Comparison of ENCODE assay signal across 3 cellular contexts in the genomic region with DNA sequence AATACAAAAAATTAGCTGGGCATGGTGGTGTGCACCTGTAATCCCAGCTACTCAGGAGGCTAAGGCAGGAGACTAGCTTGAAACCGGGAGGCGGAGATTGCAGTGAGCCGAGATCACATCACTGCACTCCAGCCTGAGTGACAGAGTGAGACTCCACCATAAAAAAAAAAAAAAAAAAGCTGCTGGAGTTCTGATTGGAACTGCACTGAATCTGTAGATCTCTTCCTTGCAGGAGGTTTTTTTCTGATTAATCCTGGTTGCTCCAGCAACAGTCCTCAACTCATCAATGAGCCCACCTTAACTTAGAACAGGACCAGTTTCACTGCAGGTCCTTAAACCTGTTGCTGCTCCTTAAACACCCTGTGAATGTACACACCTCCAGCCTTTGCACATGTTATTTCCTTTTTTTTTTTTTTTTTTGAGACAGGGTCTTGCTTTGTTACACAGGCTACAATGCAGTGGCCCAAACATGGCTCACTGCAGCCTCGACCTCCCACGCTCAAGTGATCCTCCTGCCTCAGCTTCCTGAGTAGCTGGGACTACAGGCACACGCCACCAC.
A peak's percentile ranks its signal among the peaks of the same experiment; 100 is the strongest.
TF ChIP-seq lines count a peak whose summit lies in the region.

No MANE protein-coding gene starts in this region.

TF ChIP-seq in SK-N-SH, 30 proteins besides CTCF, POLR2A, EP300 and RAD21 (continued from another document):
- TF ChIP-seq, protein P1, sequence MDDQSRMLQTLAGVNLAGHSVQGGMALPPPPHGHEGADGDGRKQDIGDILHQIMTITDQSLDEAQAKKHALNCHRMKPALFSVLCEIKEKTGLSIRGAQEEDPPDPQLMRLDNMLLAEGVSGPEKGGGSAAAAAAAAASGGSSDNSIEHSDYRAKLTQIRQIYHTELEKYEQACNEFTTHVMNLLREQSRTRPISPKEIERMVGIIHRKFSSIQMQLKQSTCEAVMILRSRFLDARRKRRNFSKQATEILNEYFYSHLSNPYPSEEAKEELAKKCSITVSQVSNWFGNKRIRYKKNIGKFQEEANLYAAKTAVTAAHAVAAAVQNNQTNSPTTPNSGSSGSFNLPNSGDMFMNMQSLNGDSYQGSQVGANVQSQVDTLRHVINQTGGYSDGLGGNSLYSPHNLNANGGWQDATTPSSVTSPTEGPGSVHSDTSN (IDR thresholded peaks at IDR 0.05): no peak
- TF ChIP-seq, protein P2, sequence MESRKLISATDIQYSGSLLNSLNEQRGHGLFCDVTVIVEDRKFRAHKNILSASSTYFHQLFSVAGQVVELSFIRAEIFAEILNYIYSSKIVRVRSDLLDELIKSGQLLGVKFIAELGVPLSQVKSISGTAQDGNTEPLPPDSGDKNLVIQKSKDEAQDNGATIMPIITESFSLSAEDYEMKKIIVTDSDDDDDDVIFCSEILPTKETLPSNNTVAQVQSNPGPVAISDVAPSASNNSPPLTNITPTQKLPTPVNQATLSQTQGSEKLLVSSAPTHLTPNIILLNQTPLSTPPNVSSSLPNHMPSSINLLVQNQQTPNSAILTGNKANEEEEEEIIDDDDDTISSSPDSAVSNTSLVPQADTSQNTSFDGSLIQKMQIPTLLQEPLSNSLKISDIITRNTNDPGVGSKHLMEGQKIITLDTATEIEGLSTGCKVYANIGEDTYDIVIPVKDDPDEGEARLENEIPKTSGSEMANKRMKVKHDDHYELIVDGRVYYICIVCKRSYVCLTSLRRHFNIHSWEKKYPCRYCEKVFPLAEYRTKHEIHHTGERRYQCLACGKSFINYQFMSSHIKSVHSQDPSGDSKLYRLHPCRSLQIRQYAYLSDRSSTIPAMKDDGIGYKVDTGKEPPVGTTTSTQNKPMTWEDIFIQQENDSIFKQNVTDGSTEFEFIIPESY (IDR thresholded peaks at IDR 0.05; ENCODE audit: borderline replicate concordance, low read depth): no peak
- TF ChIP-seq TEAD4 (IDR thresholded peaks at IDR 0.05; ENCODE audit: borderline replicate concordance, insufficient read depth): no peak
- no peak for TF ChIP-seq TCF12 (IDR thresholded peaks at IDR 0.05)
- no peak for TF ChIP-seq YY1 (IDR thresholded peaks at IDR 0.05; ENCODE audit: low read depth)
- no peak for TF ChIP-seq MEF2A (IDR thresholded peaks at IDR 0.05; ENCODE audit: borderline replicate concordance, low read depth)
- TF ChIP-seq TAF1 (IDR thresholded peaks at IDR 0.05; ENCODE audit: borderline replicate concordance, low read depth, low read length): no peak

TF ChIP-seq in SK-N-SH treated with all-trans-retinoic acid at 6 μM for 48 hours, 23 proteins besides CTCF, POLR2A, EP300 and RAD21 (continued from another document and continues in another):
- TF ChIP-seq BACH2 (CRISPR knock-in tag; IDR thresholded peaks at IDR 0.05; ENCODE audit: borderline replicate concordance) (no peak), ZFP30 (CRISPR knock-in tag; IDR thresholded peaks at IDR 0.05) (no peak), PPARA (CRISPR knock-in tag; IDR thresholded peaks at IDR 0.05; ENCODE audit: borderline replicate concordance) (no peak), ISL1 (CRISPR knock-in tag; IDR thresholded peaks at IDR 0.05) (no peak), TCF4 (CRISPR knock-in tag; IDR thresholded peaks at IDR 0.05; ENCODE audit: borderline replicate concordance) (no peak), RARB (CRISPR knock-in tag; IDR thresholded peaks at IDR 0.05) (no peak), ARNTL (CRISPR knock-in tag; IDR thresholded peaks at IDR 0.05; ENCODE audit: borderline replicate concordance, low read depth) (no peak), ZNF8 (CRISPR knock-in tag; IDR thresholded peaks at IDR 0.05) (no peak), TOX (CRISPR knock-in tag; IDR thresholded peaks at IDR 0.05; ENCODE audit: borderline replicate concordance) (no peak)
- TF ChIP-seq, protein P3, sequence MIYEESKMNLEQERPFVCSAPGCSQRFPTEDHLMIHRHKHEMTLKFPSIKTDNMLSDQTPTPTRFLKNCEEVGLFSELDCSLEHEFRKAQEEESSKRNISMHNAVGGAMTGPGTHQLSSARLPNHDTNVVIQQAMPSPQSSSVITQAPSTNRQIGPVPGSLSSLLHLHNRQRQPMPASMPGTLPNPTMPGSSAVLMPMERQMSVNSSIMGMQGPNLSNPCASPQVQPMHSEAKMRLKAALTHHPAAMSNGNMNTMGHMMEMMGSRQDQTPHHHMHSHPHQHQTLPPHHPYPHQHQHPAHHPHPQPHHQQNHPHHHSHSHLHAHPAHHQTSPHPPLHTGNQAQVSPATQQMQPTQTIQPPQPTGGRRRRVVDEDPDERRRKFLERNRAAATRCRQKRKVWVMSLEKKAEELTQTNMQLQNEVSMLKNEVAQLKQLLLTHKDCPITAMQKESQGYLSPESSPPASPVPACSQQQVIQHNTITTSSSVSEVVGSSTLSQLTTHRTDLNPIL (CRISPR knock-in tag; IDR thresholded peaks at IDR 0.05; ENCODE audit: low read depth): no peak
- TF ChIP-seq, protein P4, sequence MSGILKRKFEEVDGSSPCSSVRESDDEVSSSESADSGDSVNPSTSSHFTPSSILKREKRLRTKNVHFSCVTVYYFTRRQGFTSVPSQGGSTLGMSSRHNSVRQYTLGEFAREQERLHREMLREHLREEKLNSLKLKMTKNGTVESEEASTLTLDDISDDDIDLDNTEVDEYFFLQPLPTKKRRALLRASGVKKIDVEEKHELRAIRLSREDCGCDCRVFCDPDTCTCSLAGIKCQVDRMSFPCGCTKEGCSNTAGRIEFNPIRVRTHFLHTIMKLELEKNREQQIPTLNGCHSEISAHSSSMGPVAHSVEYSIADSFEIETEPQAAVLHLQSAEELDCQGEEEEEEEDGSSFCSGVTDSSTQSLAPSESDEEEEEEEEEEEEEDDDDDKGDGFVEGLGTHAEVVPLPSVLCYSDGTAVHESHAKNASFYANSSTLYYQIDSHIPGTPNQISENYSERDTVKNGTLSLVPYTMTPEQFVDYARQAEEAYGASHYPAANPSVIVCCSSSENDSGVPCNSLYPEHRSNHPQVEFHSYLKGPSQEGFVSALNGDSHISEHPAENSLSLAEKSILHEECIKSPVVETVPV (CRISPR knock-in tag; IDR thresholded peaks at IDR 0.05): no peak
- TF ChIP-seq, protein P5, sequence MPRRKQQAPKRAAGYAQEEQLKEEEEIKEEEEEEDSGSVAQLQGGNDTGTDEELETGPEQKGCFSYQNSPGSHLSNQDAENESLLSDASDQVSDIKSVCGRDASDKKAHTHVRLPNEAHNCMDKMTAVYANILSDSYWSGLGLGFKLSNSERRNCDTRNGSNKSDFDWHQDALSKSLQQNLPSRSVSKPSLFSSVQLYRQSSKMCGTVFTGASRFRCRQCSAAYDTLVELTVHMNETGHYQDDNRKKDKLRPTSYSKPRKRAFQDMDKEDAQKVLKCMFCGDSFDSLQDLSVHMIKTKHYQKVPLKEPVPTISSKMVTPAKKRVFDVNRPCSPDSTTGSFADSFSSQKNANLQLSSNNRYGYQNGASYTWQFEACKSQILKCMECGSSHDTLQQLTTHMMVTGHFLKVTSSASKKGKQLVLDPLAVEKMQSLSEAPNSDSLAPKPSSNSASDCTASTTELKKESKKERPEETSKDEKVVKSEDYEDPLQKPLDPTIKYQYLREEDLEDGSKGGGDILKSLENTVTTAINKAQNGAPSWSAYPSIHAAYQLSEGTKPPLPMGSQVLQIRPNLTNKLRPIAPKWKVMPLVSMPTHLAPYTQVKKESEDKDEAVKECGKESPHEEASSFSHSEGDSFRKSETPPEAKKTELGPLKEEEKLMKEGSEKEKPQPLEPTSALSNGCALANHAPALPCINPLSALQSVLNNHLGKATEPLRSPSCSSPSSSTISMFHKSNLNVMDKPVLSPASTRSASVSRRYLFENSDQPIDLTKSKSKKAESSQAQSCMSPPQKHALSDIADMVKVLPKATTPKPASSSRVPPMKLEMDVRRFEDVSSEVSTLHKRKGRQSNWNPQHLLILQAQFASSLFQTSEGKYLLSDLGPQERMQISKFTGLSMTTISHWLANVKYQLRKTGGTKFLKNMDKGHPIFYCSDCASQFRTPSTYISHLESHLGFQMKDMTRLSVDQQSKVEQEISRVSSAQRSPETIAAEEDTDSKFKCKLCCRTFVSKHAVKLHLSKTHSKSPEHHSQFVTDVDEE (CRISPR knock-in tag; IDR thresholded peaks at IDR 0.05): no peak
- TF ChIP-seq, protein P6, sequence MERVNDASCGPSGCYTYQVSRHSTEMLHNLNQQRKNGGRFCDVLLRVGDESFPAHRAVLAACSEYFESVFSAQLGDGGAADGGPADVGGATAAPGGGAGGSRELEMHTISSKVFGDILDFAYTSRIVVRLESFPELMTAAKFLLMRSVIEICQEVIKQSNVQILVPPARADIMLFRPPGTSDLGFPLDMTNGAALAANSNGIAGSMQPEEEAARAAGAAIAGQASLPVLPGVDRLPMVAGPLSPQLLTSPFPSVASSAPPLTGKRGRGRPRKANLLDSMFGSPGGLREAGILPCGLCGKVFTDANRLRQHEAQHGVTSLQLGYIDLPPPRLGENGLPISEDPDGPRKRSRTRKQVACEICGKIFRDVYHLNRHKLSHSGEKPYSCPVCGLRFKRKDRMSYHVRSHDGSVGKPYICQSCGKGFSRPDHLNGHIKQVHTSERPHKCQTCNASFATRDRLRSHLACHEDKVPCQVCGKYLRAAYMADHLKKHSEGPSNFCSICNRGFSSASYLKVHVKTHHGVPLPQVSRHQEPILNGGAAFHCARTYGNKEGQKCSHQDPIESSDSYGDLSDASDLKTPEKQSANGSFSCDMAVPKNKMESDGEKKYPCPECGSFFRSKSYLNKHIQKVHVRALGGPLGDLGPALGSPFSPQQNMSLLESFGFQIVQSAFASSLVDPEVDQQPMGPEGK (CRISPR knock-in tag; IDR thresholded peaks at IDR 0.05; ENCODE audit: borderline replicate concordance): no peak

TF ChIP-seq in HEK293, 187 proteins besides CTCF, POLR2A, EP300 and RAD21 (continued from another document):
- TF ChIP-seq SCRT1 (tag by site-specific recombination; IDR thresholded peaks at IDR 0.05; ENCODE audit: borderline replicate concordance) (peak; percentile 82), SCRT2 (tag by site-specific recombination; IDR thresholded peaks at IDR 0.05) (peak; percentile 88)
- TF ChIP-seq, protein P7, sequence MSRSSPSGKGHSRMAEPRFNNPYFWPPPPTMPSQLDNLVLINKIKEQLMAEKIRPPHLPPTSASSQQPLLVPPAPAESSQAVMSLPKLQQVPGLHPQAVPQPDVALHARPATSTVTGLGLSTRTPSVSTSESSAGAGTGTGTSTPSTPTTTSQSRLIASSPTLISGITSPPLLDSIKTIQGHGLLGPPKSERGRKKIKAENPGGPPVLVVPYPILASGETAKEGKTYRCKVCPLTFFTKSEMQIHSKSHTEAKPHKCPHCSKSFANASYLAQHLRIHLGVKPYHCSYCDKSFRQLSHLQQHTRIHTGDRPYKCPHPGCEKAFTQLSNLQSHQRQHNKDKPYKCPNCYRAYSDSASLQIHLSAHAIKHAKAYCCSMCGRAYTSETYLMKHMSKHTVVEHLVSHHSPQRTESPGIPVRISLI (tag by site-specific recombination; IDR thresholded peaks at IDR 0.05): peak; percentile 70
